Comparison of ENCODE assay signal across 26 cellular contexts in genomic region chr12:112503521-112503920, GRCh38.
DNase-seq lines count a peak whose midpoint lies in the region; ATAC-seq and TF ChIP-seq lines count a peak whose summit lies in the region.
"Had no signal": no experiment of that assay in that cellular context is flagged by ENCODE, and none has a peak within 500 bp of the region (broad histone marks: within the 10 kb centered on the region; RNA-seq: fewer than 3 reads in every experiment).

No MANE protein-coding gene starts in this region.

- H3K4me3 Mint-ChIP-seq in activated T-helper 17 cell treated with anti-CD3 and anti-CD28 coated beads, Interleukin-2, amount 50 U/mL, for 72 hours: no peak overlapping the region
- H3K4me3 Mint-ChIP-seq in central memory CD8-positive, alpha-beta T cell: no peak overlapping the region
- H3K4me3 Mint-ChIP-seq: CD4-positive, alpha-beta memory T cell; H9; HFFc6 had no signal

- WGBS in psoas muscle, 3 donors: 40 to 48% (median 41%) methylated on average over 4 of the region's 4 CpGs

- peaks cover 4 to 96% of the 10 kb centered on the region in 2 donors for H3K36me3 ChIP-seq in psoas muscle (ENCODE audit: insufficient read depth in 1 of 2, low read depth in 1 of 2)

- no peaks in the 10 kb centered on the region for H3K4me1 ChIP-seq in psoas muscle
- H3K4me1 ChIP-seq: BLaER1 treated with 17β-estradiol and CSF1 and Interleukin-3, amounts not matched to agents 10 nM and 100 nM had no signal

- no peaks in the 10 kb centered on the region for H3K27me3 Mint-ChIP-seq in activated T-helper 17 cell treated with anti-CD3 and anti-CD28 coated beads, Interleukin-2, amount 50 U/mL, for 72 hours
- no peaks in the 10 kb centered on the region for H3K27me3 Mint-ChIP-seq in central memory CD8-positive, alpha-beta T cell
- H3K27me3 Mint-ChIP-seq: CD4-positive, alpha-beta memory T cell had no signal

- H3K27ac ChIP-seq in psoas muscle: no peak overlapping the region
- H3K27ac ChIP-seq: BLaER1 treated with 17β-estradiol and CSF1 and Interleukin-3, amounts not matched to agents 10 nM and 100 nM; GM23248 had no signal

- no peak for ATAC-seq in activated T-helper 17 cell treated with anti-CD3 and anti-CD28 coated beads, Interleukin-2, amount 50 U/mL, for 72 hours (replicated peaks)
- ATAC-seq in central memory CD8-positive, alpha-beta T cell (replicated peaks; ENCODE audit: extremely low read depth, poor library complexity, severe bottlenecking): no peak
- ATAC-seq in psoas muscle: peak in 3 of 4 donors; percentile 68 to 89 (median 77)
- no peak for ATAC-seq in GM21515 (IDR thresholded peaks at IDR 0.05; ENCODE audit: unreplicated experiment)
- no peak for ATAC-seq in HG03039 (IDR thresholded peaks at IDR 0.05; ENCODE audit: unreplicated experiment)
- ATAC-seq: GM12878, Panc1 had no signal

- no peak for TF ChIP-seq CTCF in psoas muscle (IDR thresholded peaks at IDR 0.05)

- no peaks in the 10 kb centered on the region for H3K9me3 Mint-ChIP-seq in activated T-helper 17 cell treated with anti-CD3 and anti-CD28 coated beads, Interleukin-2, amount 50 U/mL, for 72 hours
- no peaks in the 10 kb centered on the region for H3K9me3 Mint-ChIP-seq in central memory CD8-positive, alpha-beta T cell
- H3K9me3 Mint-ChIP-seq: CD4-positive, alpha-beta memory T cell; HFFc6 had no signal

- intact Hi-C loops in psoas muscle (cut with DNase I): no loop called here

- H3K27ac Mint-ChIP-seq in activated T-helper 17 cell treated with anti-CD3 and anti-CD28 coated beads, Interleukin-2, amount 50 U/mL, for 72 hours: peak overlapping the region; percentile 29
- H3K27ac Mint-ChIP-seq in central memory CD8-positive, alpha-beta T cell (ENCODE audit: low read depth): peak overlapping the region; percentile 48
- H3K27ac Mint-ChIP-seq: H9, HFFc6 had no signal

- H3K36me3 Mint-ChIP-seq in activated T-helper 17 cell treated with anti-CD3 and anti-CD28 coated beads, Interleukin-2, amount 50 U/mL, for 72 hours (ENCODE audit: low read depth): peaks cover 83% of the 10 kb centered on the region
- peaks cover 63% of the 10 kb centered on the region for H3K36me3 Mint-ChIP-seq in central memory CD8-positive, alpha-beta T cell (ENCODE audit: insufficient read depth)

- H3K4me1 Mint-ChIP-seq in activated T-helper 17 cell treated with anti-CD3 and anti-CD28 coated beads, Interleukin-2, amount 50 U/mL, for 72 hours: no peaks in the 10 kb centered on the region
- no peaks in the 10 kb centered on the region for H3K4me1 Mint-ChIP-seq in central memory CD8-positive, alpha-beta T cell
- H3K4me1 Mint-ChIP-seq: CD4-positive, alpha-beta memory T cell; H9 had no signal

- no peak overlapping the region for H3K4me3 ChIP-seq in psoas muscle
- H3K4me3 ChIP-seq: BLaER1 treated with 17β-estradiol and CSF1 and Interleukin-3, amounts not matched to agents 10 nM and 100 nM; GM12878; GM23248 had no signal

- H3K9me3 ChIP-seq in psoas muscle: no peaks in the 10 kb centered on the region
- H3K9me3 ChIP-seq: BLaER1 treated with 17β-estradiol and CSF1 and Interleukin-3, amounts not matched to agents 10 nM and 100 nM had no signal

- no peaks in the 10 kb centered on the region for H3K27me3 ChIP-seq in psoas muscle (ENCODE audit: insufficient read depth in 3 of 3, low read length in 2 of 3)
- H3K27me3 ChIP-seq: BLaER1 treated with 17β-estradiol and CSF1 and Interleukin-3, amounts not matched to agents 10 nM and 100 nM had no signal

- no peak for DNase-seq in central memory CD8-positive, alpha-beta T cell (ENCODE audit: low spot score in 2 of 2)
- DNase-seq in kidney tubule cell (ENCODE audit: low spot score): peak; percentile 29
- peak in 1 of 2 donors; percentile 17 for DNase-seq in psoas muscle
- DNase-seq in stimulated activated naive CD4-positive, alpha-beta T cell (lab: John Stamatoyannopoulos, UW): no peak
- DNase-seq: ACHN; CD4-positive, alpha-beta memory T cell; DND-41; GM23248; H9; HFFc6; KBM-7; NCI-H1092; NCI-H1436; NCI-H187 treated with DMSO at 0.1 percent for 48 hours; NCI-H2107; NCI-H2227 treated with DMSO at 0.1 percent for 48 hours; NCI-H510A treated with DMSO at 0.1 percent for 48 hours; NCI-H748 treated with DMSO at 0.1 percent for 48 hours; NK-92 treated with Interleukin-12 subunit alpha and Interleukin-12 subunit beta, amount 100 ng/mL, for 24 hours; SIG-M5 had no signal

Comparison
In these comparisons a context has a peak if more than half of its experiments do, and no peak if none do; other contexts are left out.
1. ATAC-seq: peak in psoas muscle (3 of 4); none in activated T-helper 17 cell treated with anti-CD3 and anti-CD28 coated beads, Interleukin-2, amount 50 U/mL, for 72 hours (single experiment), central memory CD8-positive, alpha-beta T cell (single experiment), GM21515 (single experiment) and HG03039 (single experiment).